In genomic region chr6:44064948-44065272, GRCh38 we compare ENCODE assay signal across 1 cellular context.
TF ChIP-seq lines count a peak whose summit lies in the region.

No MANE protein-coding gene starts in this region.

TF ChIP-seq in endothelial cell of umbilical vein, 7 proteins besides CTCF, POLR2A, EP300 and RAD21 (continued from another document):
- TF ChIP-seq GATA2 (IDR thresholded peaks at IDR 0.05; ENCODE audit: insufficient read depth, insufficient read length, low read depth, low read length), result no peak
- TF ChIP-seq JUN (IDR thresholded peaks at IDR 0.05; ENCODE audit: borderline replicate concordance, insufficient read depth, insufficient read length, low read depth), result no peak
- no peak for TF ChIP-seq FOS (IDR thresholded peaks at IDR 0.05; ENCODE audit: borderline replicate concordance, insufficient read depth, low read length)
- TF ChIP-seq POLR2AphosphoS5 (IDR thresholded peaks at IDR 0.05; ENCODE audit: insufficient read depth, low read depth, low read length), result no peak
- TF ChIP-seq MYC (IDR thresholded peaks at IDR 0.05; ENCODE audit: low read depth, low read length), result no peak
TF ChIP-seq in endothelial cell of umbilical vein: peak in this region for 0.
